1 cellular context compared by ENCODE assay signal in genomic region chr17:28398280-28398981, GRCh38.
TF ChIP-seq lines count a peak whose summit lies in the region.

No MANE protein-coding gene starts in this region.

TF ChIP-seq in liver, 16 proteins besides CTCF, POLR2A, EP300 and RAD21 (continued from another document):
- TF ChIP-seq ZBTB33 (IDR thresholded peaks at IDR 0.05): no peak
- TF ChIP-seq YY1 (IDR thresholded peaks at IDR 0.05): no peak
- TF ChIP-seq FOXA2 (IDR thresholded peaks at IDR 0.05): no peak
- peak; percentile 63 for TF ChIP-seq NR2F2 (IDR thresholded peaks at IDR 0.05)
- no peak for TF ChIP-seq GABPA (IDR thresholded peaks at IDR 0.05 in 1 of 2, conservative IDR thresholded peaks at IDR 0.05 in 1 of 2)
